ENCODE assay signal across 12 cellular contexts in the genomic region with DNA sequence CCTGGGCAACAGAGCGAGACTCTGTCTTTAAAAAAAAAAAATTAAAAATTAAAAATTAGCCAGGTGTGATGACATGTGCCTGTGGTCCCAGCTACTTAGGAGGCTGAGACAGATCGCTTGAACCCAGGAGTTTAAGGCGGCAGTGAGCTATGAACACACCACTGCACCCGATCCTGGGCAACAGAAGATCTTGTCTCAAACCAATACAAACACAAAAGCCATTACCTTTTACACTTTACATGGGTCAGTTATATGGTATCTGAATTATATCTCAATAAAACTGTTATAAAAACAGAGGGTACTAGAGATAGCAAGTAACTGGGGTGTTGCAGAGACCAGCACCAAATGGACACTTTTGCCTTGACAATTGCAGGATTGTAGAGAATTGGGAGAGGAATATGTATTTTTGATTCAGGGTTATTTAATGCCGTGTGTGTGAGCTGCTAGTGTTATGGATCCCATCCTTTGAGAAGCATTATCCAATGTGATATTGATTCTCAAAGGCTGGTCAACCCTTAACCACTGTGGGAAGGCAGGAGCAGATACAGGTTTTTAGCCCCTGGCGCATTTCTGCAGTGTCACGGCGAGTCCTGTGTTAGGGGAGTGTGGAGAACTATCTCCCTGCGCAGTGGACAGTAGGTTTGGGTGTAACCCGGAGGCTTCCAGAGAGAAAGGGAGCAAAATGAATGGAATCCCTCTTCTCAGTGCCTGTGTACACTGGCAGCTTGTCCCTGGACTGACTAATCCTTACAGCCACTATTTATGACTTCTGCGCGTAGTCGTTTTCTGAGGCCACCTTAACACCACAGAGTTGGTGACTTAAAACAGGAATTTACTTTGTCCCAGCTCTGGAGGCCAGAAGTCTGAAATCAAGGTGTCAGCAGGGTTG. TPM values are rescaled to one million over a fixed set of nuclear protein-coding genes. Genes with fewer than 3 reads are reported as not detected.
DNase-seq lines count a peak whose midpoint lies in the region; ATAC-seq and TF ChIP-seq lines count a peak whose summit lies in the region.
"Had no signal": no experiment of that assay in that cellular context is flagged by ENCODE, and none has a peak within 500 bp of the region (broad histone marks: within the 10 kb centered on the region; RNA-seq: fewer than 3 reads in every experiment).

No MANE protein-coding gene starts in this region.

- no peaks in the 10 kb centered on the region for H4K20me1 ChIP-seq in OCI-LY1 (ENCODE audit: insufficient read depth, low read length)

- H3K27ac Mint-ChIP-seq in activated T-cell treated with anti-CD3 and anti-CD28 coated beads, Interleukin-2, amount 50 U/mL, for 24 hours, result peak overlapping the region; percentile 88
- H3K27ac Mint-ChIP-seq in chondrocyte (ENCODE audit: unreplicated experiment) (peak overlapping the region; percentile 86), T-cell (no peak overlapping the region)
- H3K27ac Mint-ChIP-seq in stimulated activated effector memory CD8-positive, alpha-beta T cell treated with anti-CD3 and anti-CD28 coated beads, Interleukin-12 subunit alpha, Interleukin-12 subunit beta, amount 100 ng/mL, for 72 hours, result peak overlapping the region; percentile 90

- no peak overlapping the region for H2AFZ ChIP-seq in OCI-LY1 (ENCODE audit: low read length)

- H3K9ac ChIP-seq in OCI-LY1 (ENCODE audit: low read length), result peak overlapping the region; percentile 35; the same call in 1 of the 2 replicates

- no peaks in the 10 kb centered on the region for H3K9me2 ChIP-seq in OCI-LY1 (ENCODE audit: low read depth, low read length)

- H3K36me3 Mint-ChIP-seq in activated T-cell treated with anti-CD3 and anti-CD28 coated beads, Interleukin-2, amount 50 U/mL, for 24 hours (ENCODE audit: low read depth), result peaks cover 68% of the 10 kb centered on the region
- H3K36me3 Mint-ChIP-seq in chondrocyte (ENCODE audit: low read depth) (peaks cover 11% of the 10 kb centered on the region), T-cell (peaks cover 15% of the 10 kb centered on the region)
- peaks cover 80% of the 10 kb centered on the region for H3K36me3 Mint-ChIP-seq in stimulated activated effector memory CD8-positive, alpha-beta T cell treated with anti-CD3 and anti-CD28 coated beads, Interleukin-12 subunit alpha, Interleukin-12 subunit beta, amount 100 ng/mL, for 72 hours

- H3K79me2 ChIP-seq in OCI-LY1 (ENCODE audit: insufficient read depth, low read length), result peaks cover 15% of the 10 kb centered on the region

- H3K27ac ChIP-seq in OCI-LY1 (ENCODE audit: low read depth, low read length, poor library complexity, severe bottlenecking), result peak overlapping the region; percentile 79
- H3K27ac ChIP-seq: neutrophil had no signal

- peak overlapping the region; percentile 47; the same call in 1 of the 2 replicates for H3K4me2 ChIP-seq in OCI-LY1 (ENCODE audit: low read length)

- H3K4me1 Mint-ChIP-seq in activated T-cell treated with anti-CD3 and anti-CD28 coated beads, Interleukin-2, amount 50 U/mL, for 24 hours (ENCODE audit: low read depth), result peaks cover 48% of the 10 kb centered on the region
- peaks cover 49% of the 10 kb centered on the region for H3K4me1 Mint-ChIP-seq in chondrocyte (ENCODE audit: low read depth)
- peaks cover 31% of the 10 kb centered on the region for H3K4me1 Mint-ChIP-seq in stimulated activated effector memory CD8-positive, alpha-beta T cell treated with anti-CD3 and anti-CD28 coated beads, Interleukin-12 subunit alpha, Interleukin-12 subunit beta, amount 100 ng/mL, for 72 hours
- peaks cover 51 to 54% (median 54%) of the 10 kb centered on the region in 3 donors for H3K4me1 Mint-ChIP-seq in T-cell

- H3K27me3 Mint-ChIP-seq in activated T-cell treated with anti-CD3 and anti-CD28 coated beads, Interleukin-2, amount 50 U/mL, for 24 hours, result no peaks in the 10 kb centered on the region
- no peaks in the 10 kb centered on the region for H3K27me3 Mint-ChIP-seq in chondrocyte (ENCODE audit: low read depth)
- peaks cover 0 to 2% of the 10 kb centered on the region in 2 donors for H3K27me3 Mint-ChIP-seq in T-cell

- no peaks in the 10 kb centered on the region for H3K9me3 Mint-ChIP-seq in activated T-cell treated with anti-CD3 and anti-CD28 coated beads, Interleukin-2, amount 50 U/mL, for 24 hours
- H3K9me3 Mint-ChIP-seq in chondrocyte (ENCODE audit: low read depth), result no peaks in the 10 kb centered on the region
- no peaks in the 10 kb centered on the region for H3K9me3 Mint-ChIP-seq in stimulated activated effector memory CD8-positive, alpha-beta T cell treated with anti-CD3 and anti-CD28 coated beads, Interleukin-12 subunit alpha, Interleukin-12 subunit beta, amount 100 ng/mL, for 72 hours
- H3K9me3 Mint-ChIP-seq in T-cell, result no peaks in the 10 kb centered on the region

- POLR2A ChIA-PET in T-cell (lab: Charles Lee), result interaction anchor here in 1 of 2 donors (0.5 kb wide), 1 partner anchor 89 kb away, joined by 3 read pairs; no protein-coding TSS in a partner anchor

- CTCF ChIA-PET in T-cell (lab: Charles Lee), result interaction anchor here in 1 of 2 donors (1.4 kb wide), 1 partner anchor 97 kb away, joined by 3 read pairs; no protein-coding TSS in a partner anchor

- no peaks in the 10 kb centered on the region for H3K9me3 ChIP-seq in OCI-LY1 (ENCODE audit: low read length)
- H3K9me3 ChIP-seq: MG63, neutrophil had no signal

- no peak for ATAC-seq in stimulated activated effector memory CD8-positive, alpha-beta T cell treated with anti-CD3 and anti-CD28 coated beads, Interleukin-12 subunit alpha, Interleukin-12 subunit beta, amount 100 ng/mL, for 72 hours
- ATAC-seq in T-cell (replicated peaks in 1 of 4), result no peak

- no peaks in the 10 kb centered on the region for H3K27me3 ChIP-seq in OCI-LY1 (ENCODE audit: insufficient read depth, low read length)
- H3K27me3 ChIP-seq: MG63, neutrophil had no signal

- H3K4me3 ChIP-seq in OCI-LY1 (ENCODE audit: low read depth, low read length, poor library complexity, severe bottlenecking), result no peak overlapping the region
- H3K4me3 ChIP-seq: lung, MG63 had no signal

- peaks cover 48% of the 10 kb centered on the region for H3K36me3 ChIP-seq in OCI-LY1 (ENCODE audit: insufficient read depth, low read length)

- H3F3A ChIP-seq in OCI-LY1 (ENCODE audit: insufficient read depth, low read length), result peaks cover 4% of the 10 kb centered on the region; the same call in 1 of the 2 replicates

- no peak for DNase-seq in activated T-cell treated with anti-CD3 and anti-CD28 coated beads, Interleukin-2, amount 50 U/mL, for 24 hours
- DNase-seq in activated T-cell treated with anti-CD3 and anti-CD28 coated beads, Interleukin-2, amount 50 U/mL, for 1 hour, result no peak
- no peak for DNase-seq in chondrocyte (ENCODE audit: low spot score)
- no peak for DNase-seq in stimulated activated effector memory CD8-positive, alpha-beta T cell treated with anti-CD3 and anti-CD28 coated beads, Interleukin-12 subunit alpha, Interleukin-12 subunit beta, amount 100 ng/mL, for 72 hours (ENCODE audit: low spot score in 2 of 2)
- no peak for DNase-seq in NCI-H1048 (lab: John Stamatoyannopoulos, UW)
- no peak for DNase-seq in T-cell
- no peak for DNase-seq in NCI-H748 (lab: John Stamatoyannopoulos, UW; ENCODE audit: unreplicated experiment)
- DNase-seq: SHP77 treated with DMSO at 0.1 percent for 48 hours had no signal

- H3K4me3 Mint-ChIP-seq in activated T-cell treated with anti-CD3 and anti-CD28 coated beads, Interleukin-2, amount 50 U/mL, for 24 hours, result no peak overlapping the region
- H3K4me3 Mint-ChIP-seq in chondrocyte (ENCODE audit: unreplicated experiment), result no peak overlapping the region
- no peak overlapping the region for H3K4me3 Mint-ChIP-seq in stimulated activated effector memory CD8-positive, alpha-beta T cell treated with anti-CD3 and anti-CD28 coated beads, Interleukin-12 subunit alpha, Interleukin-12 subunit beta, amount 100 ng/mL, for 72 hours
- H3K4me3 Mint-ChIP-seq in T-cell, result no peak overlapping the region

- TF ChIP-seq CTCF in OCI-LY1 (IDR thresholded peaks at IDR 0.05; ENCODE audit: low read length) (no peak), chondrocyte (IDR thresholded peaks at IDR 0.05) (no peak)

- H3K4me1 ChIP-seq in OCI-LY1 (ENCODE audit: insufficient read depth, low read length, severe bottlenecking), result peaks cover 37% of the 10 kb centered on the region

RNA-seq across cellular contexts. Expression of a gene that starts 4.3 kb away (rescaled TPM):
- total RNA-seq in chondrocyte, result 49.7 to 61.9 TPM (median 53.5 TPM) in 3 replicates
- total RNA-seq in T-cell, result 10 to 100 TPM; 42.1 to 57.3 (median 48.1) TPM

RNA-seq across cellular contexts. Expression of a gene that starts 25.5 kb away (rescaled TPM):
- total RNA-seq in chondrocyte (3.5 to 6.4 TPM (median 4.5 TPM) in 3 replicates), T-cell (under 1 TPM; 0.50 to 0.61 (median 0.57) TPM)

RNA-seq across cellular contexts. Expression of a gene that starts 34.3 kb away (rescaled TPM):
- total RNA-seq in chondrocyte (not detected in 3 replicates), T-cell (under 1 TPM in 3 of 5 donors, not detected in 2; 0.39 to 0.92 (median 0.58) TPM)

Comparison
In these comparisons a context has a peak if more than half of its experiments do, and no peak if none do; other contexts are left out.
1. H3K27ac Mint-ChIP-seq: peak in activated T-cell treated with anti-CD3 and anti-CD28 coated beads, Interleukin-2, amount 50 U/mL, for 24 hours (single experiment), chondrocyte (single experiment) and stimulated activated effector memory CD8-positive, alpha-beta T cell treated with anti-CD3 and anti-CD28 coated beads, Interleukin-12 subunit alpha, Interleukin-12 subunit beta, amount 100 ng/mL, for 72 hours (single experiment); none in T-cell (0 of 2).